1 cellular context compared by ENCODE assay signal in genomic region chr11:72413914-72414628, GRCh38.
TF ChIP-seq lines count a peak whose summit lies in the region.

No MANE protein-coding gene starts in this region.

TF ChIP-seq in HepG2, 621 proteins besides CTCF, POLR2A, EP300 and RAD21 (continued from another document and continues in another):
- TF ChIP-seq RERE (CRISPR knock-in tag; IDR thresholded peaks at IDR 0.05; ENCODE audit: low read depth) (0 out of 2 replicates have a peak, but pooled peaks have one; percentile 12), ZNF333 (CRISPR knock-in tag; IDR thresholded peaks at IDR 0.05; ENCODE audit: borderline replicate concordance) (no peak), PATZ1 (CRISPR knock-in tag; IDR thresholded peaks at IDR 0.05) (peak; percentile 32; the same call in 1 of the 2 replicates), KLF16 (CRISPR knock-in tag; IDR thresholded peaks at IDR 0.05) (peak in 1 of 2 experiments; percentile 26; a peak in 1 of 4 replicates), ZNF557 (CRISPR knock-in tag; IDR thresholded peaks at IDR 0.05) (peak; percentile 33; the same call in 1 of the 2 replicates), THAP9 (CRISPR knock-in tag; IDR thresholded peaks at IDR 0.05; ENCODE audit: borderline replicate concordance) (0 out of 2 replicates have a peak, but pooled peaks have one; percentile 25), ZNF784 (CRISPR knock-in tag; IDR thresholded peaks at IDR 0.05; ENCODE audit: borderline replicate concordance) (peak; percentile 63; the same call in 1 of the 2 replicates), ELF1 (CRISPR knock-in tag; IDR thresholded peaks at IDR 0.05) (peak; percentile 20; the same call in 1 of the 2 replicates), DR1 (CRISPR knock-in tag; IDR thresholded peaks at IDR 0.05) (no peak), ZFP91 (CRISPR knock-in tag; IDR thresholded peaks at IDR 0.05; ENCODE audit: borderline replicate concordance) (peak; percentile 22; the same call in 1 of the 2 replicates), MXI1 (IDR thresholded peaks at IDR 0.05; ENCODE audit: borderline replicate concordance, low read depth, low read length) (0 out of 3 replicates have a peak, but pooled peaks have one; percentile 45), SNRNP70 (IDR thresholded peaks at IDR 0.05; ENCODE audit: low read depth, low read length) (no peak), KDM2A (CRISPR knock-in tag; IDR thresholded peaks at IDR 0.05; ENCODE audit: borderline replicate concordance, low read depth) (peak; percentile 38; the same call in 1 of the 2 replicates), SOX13 (IDR thresholded peaks at IDR 0.05) (no peak), SOX13 (CRISPR knock-in tag; conservative IDR thresholded peaks at IDR 0.05 in 1 of 2, IDR thresholded peaks at IDR 0.05 in 1 of 2) (peak in 1 of 2 experiments; percentile 51; a peak in 2 of 4 replicates), ZNF136 (CRISPR knock-in tag; IDR thresholded peaks at IDR 0.05; ENCODE audit: low read depth) (no peak), ZNF230 (CRISPR knock-in tag; IDR thresholded peaks at IDR 0.05) (no peak), ZNF619 (CRISPR knock-in tag; IDR thresholded peaks at IDR 0.05) (0 out of 2 replicates have a peak, but pooled peaks have one; percentile 44), ZSCAN31 (CRISPR knock-in tag; IDR thresholded peaks at IDR 0.05; ENCODE audit: low read depth) (0 out of 2 replicates have a peak, but pooled peaks have one; percentile 65), AGO2 (optimal IDR thresholded peaks at IDR 0.05; ENCODE audit: low read depth, low read length) (no peak), NKX3-1 (CRISPR knock-in tag; IDR thresholded peaks at IDR 0.05) (no peak), HOXA7 (CRISPR knock-in tag; IDR thresholded peaks at IDR 0.05) (no peak), MBNL3 (CRISPR knock-in tag; conservative IDR thresholded peaks at IDR 0.05) (no peak), ETS1 (CRISPR knock-in tag; IDR thresholded peaks at IDR 0.05) (no peak), ZKSCAN8 (CRISPR knock-in tag; IDR thresholded peaks at IDR 0.05; ENCODE audit: borderline replicate concordance) (peak; percentile 37; the same call in 1 of the 2 replicates), HNF1B (CRISPR knock-in tag; IDR thresholded peaks at IDR 0.05) (peak; percentile 75; the same call in 1 of the 2 replicates), XRCC5 (optimal IDR thresholded peaks at IDR 0.05; ENCODE audit: low read length) (peak; percentile 45), ZFX (CRISPR knock-in tag; IDR thresholded peaks at IDR 0.05; ENCODE audit: low read depth) (peak; percentile 69; the same call in 1 of the 2 replicates), ZNF704 (CRISPR knock-in tag; IDR thresholded peaks at IDR 0.05; ENCODE audit: borderline replicate concordance) (no peak), ZNF841 (CRISPR knock-in tag; IDR thresholded peaks at IDR 0.05; ENCODE audit: borderline replicate concordance) (no peak), ZNF740 (CRISPR knock-in tag; IDR thresholded peaks at IDR 0.05) (no peak), ZNF768 (CRISPR knock-in tag; IDR thresholded peaks at IDR 0.05) (no peak), ZNF687 (CRISPR knock-in tag; IDR thresholded peaks at IDR 0.05) (peak; percentile 61)
